ENCODE assay signal across 9 cellular contexts in genomic region chr13:103695320-103695719, GRCh38.
"Had no signal": no experiment of that assay in that cellular context is flagged by ENCODE, and none has a peak within 500 bp of the region (broad histone marks: within the 10 kb centered on the region; RNA-seq: fewer than 3 reads in every experiment).

No MANE protein-coding gene starts in this region.

- H3K4me3 ChIP-seq: GM23248, GM23338, HAP-1 had no signal

- H3K36me3 ChIP-seq: HAP-1 had no signal

- H3K4me1 ChIP-seq: HAP-1 had no signal

- H3K9me3 ChIP-seq: HAP-1 had no signal

- DNase-seq: GM23248, GOT3, H7, H9, HCEC 1CT, HFFc6 had no signal

- ATAC-seq: GM23338, HCT116 had no signal

- H3K27ac ChIP-seq: GM23248 had no signal
